Comparison of ENCODE assay signal across 13 cellular contexts in genomic region chr20:1871807-1872455, GRCh38. TPM values are rescaled to one million over a fixed set of nuclear protein-coding genes. Genes with fewer than 3 reads are reported as not detected.
DNase-seq lines count a peak whose midpoint lies in the region; ATAC-seq and TF ChIP-seq lines count a peak whose summit lies in the region.
"Had no signal": no experiment of that assay in that cellular context is flagged by ENCODE, and none has a peak within 500 bp of the region (broad histone marks: within the 10 kb centered on the region; RNA-seq: fewer than 3 reads in every experiment).

No MANE protein-coding gene starts in this region.

- H3K36me3 Mint-ChIP-seq in nephron progenitor cell (ENCODE audit: low read depth), result no peaks in the 10 kb centered on the region

- H3K4me3 Mint-ChIP-seq in nephron progenitor cell, result no peak overlapping the region

- peaks cover 45% of the 10 kb centered on the region for H3K4me1 Mint-ChIP-seq in nephron progenitor cell

- no peak for TF ChIP-seq CTCF in nephron progenitor cell (IDR thresholded peaks at IDR 0.05)

- DNase-seq in Daoy (ENCODE audit: low read depth) (peak; percentile 21), M059J (ENCODE audit: low read depth) (peak; percentile 51), mucosa of gallbladder (ENCODE audit: low spot score) (peak; percentile 68), HUDEP-2 (lab: John Stamatoyannopoulos, UW; ENCODE audit: unreplicated experiment in 76 of 76) (no peak), DMS 273 (lab: John Stamatoyannopoulos, UW; ENCODE audit: unreplicated experiment) (no peak), nephron progenitor cell (no peak)
- DNase-seq: activated naive CD4-positive, alpha-beta T cell treated with anti-CD3 and anti-CD28 coated beads, Interleukin-2, amount 50 U/mL, for 16 hours; midbrain; NCI-H1694; stimulated activated CD4-positive, alpha-beta T cell treated with anti-CD3 and anti-CD28 coated beads, Interleukin-4, amount 100 ng/mL, for 24 hours had no signal

- no peak overlapping the region for H3K27ac Mint-ChIP-seq in nephron progenitor cell

- ATAC-seq in GM19023 (IDR thresholded peaks at IDR 0.05; ENCODE audit: unreplicated experiment) (peak; percentile 59), HG03342 (IDR thresholded peaks at IDR 0.05; ENCODE audit: unreplicated experiment) (no peak)
- ATAC-seq: SK-N-SH treated with all-trans-retinoic acid at 6 μM for 48 hours had no signal

- peaks cover 2% of the 10 kb centered on the region for H3K27me3 Mint-ChIP-seq in nephron progenitor cell (ENCODE audit: low read depth, poor library complexity)

- H3K9me3 Mint-ChIP-seq in nephron progenitor cell, result no peaks in the 10 kb centered on the region

RNA-seq across cellular contexts. Expression of gene SIRPA, which starts 23.3 kb away (rescaled TPM):
- total RNA-seq in Daoy (2014; rRNA removed; shearing (Covaris generic)), result 7.2 and 11.5 TPM in 2 replicates
- total RNA-seq in M059J (2014; rRNA removed; shearing (Covaris generic)), result 25.1 and 42.4 TPM in 2 replicates
- 53.4 TPM for total RNA-seq in mucosa of gallbladder

Comparison
In these comparisons a context has a peak if more than half of its experiments do, and no peak if none do; other contexts are left out.
1. DNase-seq: peak in Daoy (single experiment), M059J (single experiment) and mucosa of gallbladder (single experiment); none in HUDEP-2 (0 of 76), DMS 273 (single experiment) and nephron progenitor cell (single experiment).